In genomic region chr17:82052638-82053059, GRCh38 we compare ENCODE assay signal across 8 cellular contexts. TPM values are rescaled to one million over a fixed set of nuclear protein-coding genes. Genes with fewer than 3 reads are reported as not detected.
A peak's percentile ranks its signal among the peaks of the same experiment; 100 is the strongest.
DNase-seq lines count a peak whose midpoint lies in the region; ATAC-seq and TF ChIP-seq lines count a peak whose summit lies in the region.

No MANE protein-coding gene starts in this region.

- no peaks in the 10 kb centered on the region for H3K27me3 ChIP-seq in BLaER1
- no peaks in the 10 kb centered on the region for H3K27me3 ChIP-seq in MM.1S (replicated peaks; ENCODE audit: insufficient read depth, low read length)
- H3K27me3 ChIP-seq in ectodermal cell (ENCODE audit: control insufficient read depth, insufficient read depth, low read length, poor library complexity, severe bottlenecking): no peaks in the 10 kb centered on the region

- no peaks in the 10 kb centered on the region for H3K9me3 ChIP-seq in BLaER1
- H3K9me3 ChIP-seq in MM.1S (replicated peaks; ENCODE audit: insufficient read depth, low read length): no peaks in the 10 kb centered on the region
- no peaks in the 10 kb centered on the region for H3K9me3 ChIP-seq in ectodermal cell (ENCODE audit: control insufficient read depth, low read length)

- H3K9me2 ChIP-seq in MM.1S (replicated peaks; ENCODE audit: insufficient read depth, low read length): no peaks in the 10 kb centered on the region

- H3K4me1 ChIP-seq in BLaER1: peaks cover 51% of the 10 kb centered on the region
- peaks cover 7% of the 10 kb centered on the region; the same call in 1 of the 2 replicates for H3K4me1 ChIP-seq in MM.1S (ENCODE audit: low read length)
- peaks cover 8% of the 10 kb centered on the region for H3K4me1 ChIP-seq in ectodermal cell (ENCODE audit: control insufficient read depth, insufficient read depth, low read length)

- 33 to 38% methylated on average over 19 of the region's 19 CpGs for whole genome bisulfite sequencing in ectodermal cell, 2 experiments

- DNase-seq in MM.1S (no peak), NCI-H82 treated with DMSO at 0.1 percent for 48 hours (lab: John Stamatoyannopoulos, UW; ENCODE audit: unreplicated experiment) (no peak), GM10248 (ENCODE audit: extremely low spot score) (no peak), COLO668 (lab: John Stamatoyannopoulos, UW; ENCODE audit: unreplicated experiment) (no peak), left colon (no peak)
- DNase-seq in natural killer cell treated with Interleukin-12 subunit alpha and Interleukin-12 subunit beta and Interleukin-15 and Interleukin-18, amount 100 ng/mL, for 72 hours (ENCODE audit: low spot score): no peak

- intact Hi-C loops in left colon (cut with DNase I, micrococcal nuclease): no loop called here

- H3K36me3 ChIP-seq in BLaER1: peaks cover 74% of the 10 kb centered on the region
- H3K36me3 ChIP-seq in MM.1S (replicated peaks; ENCODE audit: insufficient read depth, low read length): no peaks in the 10 kb centered on the region
- H3K36me3 ChIP-seq in ectodermal cell (ENCODE audit: control insufficient read depth, insufficient read depth, low read length): peaks cover 42% of the 10 kb centered on the region

- H3K9ac ChIP-seq in BLaER1: peak overlapping the region; percentile 88
- H3K9ac ChIP-seq in MM.1S (ENCODE audit: low read length): peak overlapping the region; percentile 77; the same call in 1 of the 2 replicates

- peak overlapping the region in 1 of 2 donors; percentile 56 for H3K27ac Mint-ChIP-seq in natural killer cell treated with Interleukin-12 subunit alpha and Interleukin-12 subunit beta and Interleukin-15 and Interleukin-18, amount 100 ng/mL, for 72 hours

- H3K4me2 ChIP-seq in BLaER1: peak overlapping the region; percentile 98
- peak overlapping the region; percentile 98 for H3K4me2 ChIP-seq in MM.1S (ENCODE audit: low read depth, low read length)

- H3K4me3 ChIP-seq in BLaER1 (peak overlapping the region; percentile 98), MM.1S (ENCODE audit: low read length) (peak overlapping the region; percentile 83), ectodermal cell (ENCODE audit: insufficient read depth, low read depth, low read length) (peak overlapping the region; percentile 62)

- no peaks in the 10 kb centered on the region for H3K27me3 Mint-ChIP-seq in natural killer cell treated with Interleukin-12 subunit alpha and Interleukin-12 subunit beta and Interleukin-15 and Interleukin-18, amount 100 ng/mL, for 72 hours

- H3K9me3 Mint-ChIP-seq in natural killer cell treated with Interleukin-12 subunit alpha and Interleukin-12 subunit beta and Interleukin-15 and Interleukin-18, amount 100 ng/mL, for 72 hours: no peaks in the 10 kb centered on the region

- ATAC-seq in natural killer cell treated with Interleukin-12 subunit alpha and Interleukin-12 subunit beta and Interleukin-15 and Interleukin-18, amount 100 ng/mL, for 72 hours: no peak
- no peak for ATAC-seq in left colon

- H3K79me2 ChIP-seq in MM.1S (ENCODE audit: low read length): peaks cover 24% of the 10 kb centered on the region

- H3K4me3 Mint-ChIP-seq in natural killer cell treated with Interleukin-12 subunit alpha and Interleukin-12 subunit beta and Interleukin-15 and Interleukin-18, amount 100 ng/mL, for 72 hours: peak overlapping the region; percentile 81

- TF ChIP-seq CTCF in MM.1S (IDR thresholded peaks at IDR 0.05; ENCODE audit: low read length) (no peak), GM10248 (IDR thresholded peaks at IDR 0.05; ENCODE audit: control extremely low read depth, extremely low read depth, low read depth, missing control alignments) (no peak)

- H3F3A ChIP-seq in MM.1S (ENCODE audit: insufficient read depth, low read length): no peaks in the 10 kb centered on the region

- H3K27ac ChIP-seq in BLaER1 (peak overlapping the region; percentile 78), MM.1S (ENCODE audit: low read length) (no peak overlapping the region), ectodermal cell (ENCODE audit: insufficient read depth, low read depth, low read length, poor library complexity, severe bottlenecking) (no peak overlapping the region)

- CTCF ChIA-PET in GM10248 (lab: Yijun Ruan, JAX): interaction anchor here (0.9 to 1.3 kb wide), 2 partner anchors 21 to 22 kb away, joined by 3 to 4 read pairs; no protein-coding TSS in a partner anchor

- POLR2A ChIA-PET in GM10248 (lab: Yijun Ruan, JAX): interaction anchor here (0.5 to 0.9 kb wide), 2 partner anchors 8 to 15 kb away, joined by 3 to 4 read pairs; partner anchors contain the start of gene DCXR

- no peaks in the 10 kb centered on the region for H3K36me3 Mint-ChIP-seq in natural killer cell treated with Interleukin-12 subunit alpha and Interleukin-12 subunit beta and Interleukin-15 and Interleukin-18, amount 100 ng/mL, for 72 hours

- H3K4me1 Mint-ChIP-seq in natural killer cell treated with Interleukin-12 subunit alpha and Interleukin-12 subunit beta and Interleukin-15 and Interleukin-18, amount 100 ng/mL, for 72 hours (ENCODE audit: low read depth in 2 of 2): peaks cover 3 to 5% of the 10 kb centered on the region in 2 donors

- H2AFZ ChIP-seq in MM.1S (ENCODE audit: low read length): no peak overlapping the region

- H4K20me1 ChIP-seq in BLaER1 (peaks cover 57% of the 10 kb centered on the region), MM.1S (ENCODE audit: insufficient read depth, low read length) (no peaks in the 10 kb centered on the region)

RNA-seq across cellular contexts. Expression of gene GPS1, which starts 1.0 kb away (rescaled TPM):
- polyA plus RNA-seq in ectodermal cell (2013, experiment 1 of 4): 141 TPM
- 137 TPM for polyA plus RNA-seq in ectodermal cell (2013, experiment 2 of 4)
- polyA plus RNA-seq in ectodermal cell (2013, experiment 3 of 4): 109 TPM
- 113 TPM for polyA plus RNA-seq in ectodermal cell (2013, experiment 4 of 4)
- total RNA-seq in natural killer cell treated with Interleukin-12 subunit alpha and Interleukin-12 subunit beta and Interleukin-15 and Interleukin-18, amount 100 ng/mL, for 72 hours: 100 to 1,000 TPM; 112 to 114 TPM
- 10 to 100 TPM; 80.7 to 87.4 TPM for total RNA-seq in left colon

RNA-seq across cellular contexts. Expression of gene RFNG, which starts 1.0 kb away (rescaled TPM):
- 40.9 TPM for polyA plus RNA-seq in ectodermal cell (2013, experiment 1 of 4)
- polyA plus RNA-seq in ectodermal cell (2013, experiment 2 of 4): 35.2 TPM
- 32.7 TPM for polyA plus RNA-seq in ectodermal cell (2013, experiment 3 of 4)
- polyA plus RNA-seq in ectodermal cell (2013, experiment 4 of 4): 41.1 TPM
- total RNA-seq in natural killer cell treated with Interleukin-12 subunit alpha and Interleukin-12 subunit beta and Interleukin-15 and Interleukin-18, amount 100 ng/mL, for 72 hours: 10 to 100 TPM; 18.2 to 23.1 TPM
- total RNA-seq in left colon: 10 to 100 TPM; 31.5 to 32.3 TPM

RNA-seq across cellular contexts. Expression of gene DUS1L, which starts 13.0 kb away (rescaled TPM):
- 91.9 TPM for polyA plus RNA-seq in ectodermal cell (2013, experiment 1 of 4)
- polyA plus RNA-seq in ectodermal cell (2013, experiment 2 of 4): 75.3 TPM
- 71.2 TPM for polyA plus RNA-seq in ectodermal cell (2013, experiment 3 of 4)
- polyA plus RNA-seq in ectodermal cell (2013, experiment 4 of 4): 77.5 TPM
- total RNA-seq in natural killer cell treated with Interleukin-12 subunit alpha and Interleukin-12 subunit beta and Interleukin-15 and Interleukin-18, amount 100 ng/mL, for 72 hours: 100 to 1,000 TPM; 125 to 196 TPM
- total RNA-seq in left colon: 100 to 1,000 TPM; 127 to 146 TPM

RNA-seq across cellular contexts. Expression of gene DCXR, which starts 15.2 kb away (rescaled TPM):
- polyA plus RNA-seq in ectodermal cell (2013, experiment 1 of 4): 63.2 TPM
- 55.2 TPM for polyA plus RNA-seq in ectodermal cell (2013, experiment 2 of 4)
- polyA plus RNA-seq in ectodermal cell (2013, experiment 3 of 4): 60.7 TPM
- polyA plus RNA-seq in ectodermal cell (2013, experiment 4 of 4): 61.4 TPM
- 100 to 1,000 TPM in 1 of 2 donors, 10 to 100 TPM in 1; 95.7 to 136 TPM for total RNA-seq in natural killer cell treated with Interleukin-12 subunit alpha and Interleukin-12 subunit beta and Interleukin-15 and Interleukin-18, amount 100 ng/mL, for 72 hours
- 100 to 1,000 TPM; 111 to 137 TPM for total RNA-seq in left colon

RNA-seq across cellular contexts. Expression of gene RAC3, which starts 21.2 kb away (rescaled TPM):
- 82.3 TPM for polyA plus RNA-seq in ectodermal cell (2013, experiment 1 of 4)
- 64.4 TPM for polyA plus RNA-seq in ectodermal cell (2013, experiment 2 of 4)
- polyA plus RNA-seq in ectodermal cell (2013, experiment 3 of 4): 63.3 TPM
- polyA plus RNA-seq in ectodermal cell (2013, experiment 4 of 4): 56.0 TPM
- 1 to 10 TPM; 3.0 to 6.1 TPM for total RNA-seq in natural killer cell treated with Interleukin-12 subunit alpha and Interleukin-12 subunit beta and Interleukin-15 and Interleukin-18, amount 100 ng/mL, for 72 hours
- 1 to 10 TPM; 4.2 to 9.0 TPM for total RNA-seq in left colon
